ENCODE assay signal across 1 cellular context in the genomic region with DNA sequence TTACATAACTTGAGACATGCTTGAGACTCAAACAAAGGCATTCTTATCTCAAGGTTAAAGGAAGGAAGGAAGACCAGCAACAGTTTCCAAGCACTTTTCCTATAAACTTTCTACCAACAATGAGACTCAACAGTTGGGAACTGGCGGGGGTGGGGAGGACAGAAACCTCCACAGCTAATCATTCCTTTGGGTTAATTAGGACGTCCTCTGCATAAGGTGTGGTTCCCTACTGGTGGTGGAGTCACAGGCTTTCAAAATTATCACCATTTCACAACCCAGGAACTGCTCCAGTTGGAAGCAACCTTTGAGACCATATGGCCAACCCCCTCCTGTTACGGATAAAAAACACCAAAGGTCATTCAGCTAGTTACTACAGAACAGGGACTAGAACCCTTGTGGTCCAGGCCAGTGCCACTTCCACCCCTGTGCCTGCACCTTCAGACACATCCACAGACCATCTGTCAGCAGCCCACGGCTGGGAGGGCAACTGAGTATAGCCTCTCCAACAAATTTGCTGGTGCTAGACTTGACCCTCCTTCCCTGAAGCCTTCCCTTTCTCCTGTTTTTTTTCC.
TF ChIP-seq lines count a peak whose summit lies in the region.

No MANE protein-coding gene starts in this region.

TF ChIP-seq in HepG2, 621 proteins besides CTCF, POLR2A, EP300 and RAD21 (continued from another document and continues in another):
- TF ChIP-seq, protein P1, sequence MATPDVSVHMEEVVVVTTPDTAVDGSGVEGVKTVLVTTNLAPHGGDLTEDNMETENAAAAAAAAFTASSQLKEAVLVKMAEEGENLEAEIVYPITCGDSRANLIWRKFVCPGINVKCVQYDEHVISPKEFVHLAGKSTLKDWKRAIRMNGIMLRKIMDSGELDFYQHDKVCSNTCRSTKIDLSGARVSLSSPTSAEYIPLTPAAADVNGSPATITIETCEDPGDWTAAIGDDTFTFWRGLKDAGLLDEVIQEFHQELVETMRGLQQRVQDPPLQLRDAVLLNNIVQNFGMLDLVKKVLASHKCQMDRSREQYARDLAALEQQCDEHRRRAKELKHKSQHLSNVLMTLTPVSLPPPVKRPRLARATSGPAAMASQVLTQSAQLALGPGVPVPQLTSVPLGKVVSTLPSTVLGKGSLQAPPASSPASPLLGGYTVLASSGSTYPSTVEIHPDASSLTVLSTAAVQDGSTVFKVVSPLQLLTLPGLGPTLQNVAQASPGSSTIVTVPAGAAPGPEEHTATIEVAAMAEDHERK (CRISPR knock-in tag; IDR thresholded peaks at IDR 0.05; ENCODE audit: low read depth), result no peak
- no peak; the same call in 1 of the 2 replicates for TF ChIP-seq ZNF598 (CRISPR knock-in tag; IDR thresholded peaks at IDR 0.05; ENCODE audit: borderline replicate concordance)
- peak; percentile 83 for TF ChIP-seq PITX1 (CRISPR knock-in tag; IDR thresholded peaks at IDR 0.05)
- TF ChIP-seq ZNF224 (CRISPR knock-in tag; IDR thresholded peaks at IDR 0.05), result no peak
- no peak for TF ChIP-seq ZC3H13 (CRISPR knock-in tag; IDR thresholded peaks at IDR 0.05)
- TF ChIP-seq ARNTL (CRISPR knock-in tag; IDR thresholded peaks at IDR 0.05), result no peak; the same call in 1 of the 2 replicates
- no peak for TF ChIP-seq PCBP1 (IDR thresholded peaks at IDR 0.05; ENCODE audit: borderline replicate concordance, low read depth, low read length)
- TF ChIP-seq PRDM10 (CRISPR knock-in tag; IDR thresholded peaks at IDR 0.05; ENCODE audit: low read depth), result peak; percentile 51; the same call in 1 of the 2 replicates
- TF ChIP-seq NFIC (IDR thresholded peaks at IDR 0.05; ENCODE audit: low read length), result peak; percentile 53; the same call in 1 of the 2 replicates
- TF ChIP-seq ZNF607 (CRISPR knock-in tag; IDR thresholded peaks at IDR 0.05; ENCODE audit: borderline replicate concordance), result no peak
- TF ChIP-seq ZBTB49 (CRISPR knock-in tag; IDR thresholded peaks at IDR 0.05; ENCODE audit: borderline replicate concordance), result no peak
- no peak for TF ChIP-seq ZNF207 (IDR thresholded peaks at IDR 0.05; ENCODE audit: borderline replicate concordance)
- no peak for TF ChIP-seq SRSF4 (IDR thresholded peaks at IDR 0.05; ENCODE audit: low read depth, low read length, poor library complexity, severe bottlenecking)
- TF ChIP-seq ESRRA (CRISPR knock-in tag; IDR thresholded peaks at IDR 0.05; ENCODE audit: low read depth), result peak; percentile 86
- TF ChIP-seq ZNF839 (CRISPR knock-in tag; IDR thresholded peaks at IDR 0.05; ENCODE audit: borderline replicate concordance), result no peak
- no peak for TF ChIP-seq FOXK2 (IDR thresholded peaks at IDR 0.05)
- TF ChIP-seq SOX13 (IDR thresholded peaks at IDR 0.05), result no peak
- peak in 1 of 2 experiments; percentile 78; a peak in 2 of 4 replicates for TF ChIP-seq SOX13 (CRISPR knock-in tag; conservative IDR thresholded peaks at IDR 0.05 in 1 of 2, IDR thresholded peaks at IDR 0.05 in 1 of 2)
- TF ChIP-seq, protein P2, sequence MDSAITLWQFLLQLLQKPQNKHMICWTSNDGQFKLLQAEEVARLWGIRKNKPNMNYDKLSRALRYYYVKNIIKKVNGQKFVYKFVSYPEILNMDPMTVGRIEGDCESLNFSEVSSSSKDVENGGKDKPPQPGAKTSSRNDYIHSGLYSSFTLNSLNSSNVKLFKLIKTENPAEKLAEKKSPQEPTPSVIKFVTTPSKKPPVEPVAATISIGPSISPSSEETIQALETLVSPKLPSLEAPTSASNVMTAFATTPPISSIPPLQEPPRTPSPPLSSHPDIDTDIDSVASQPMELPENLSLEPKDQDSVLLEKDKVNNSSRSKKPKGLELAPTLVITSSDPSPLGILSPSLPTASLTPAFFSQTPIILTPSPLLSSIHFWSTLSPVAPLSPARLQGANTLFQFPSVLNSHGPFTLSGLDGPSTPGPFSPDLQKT (CRISPR knock-in tag; IDR thresholded peaks at IDR 0.05; ENCODE audit: borderline replicate concordance), result no peak
- 0 out of 2 replicates have a peak, but pooled peaks have one; percentile 29 for TF ChIP-seq ZNF101 (CRISPR knock-in tag; IDR thresholded peaks at IDR 0.05; ENCODE audit: borderline replicate concordance, low read depth)
- peak; percentile 53; the same call in 1 of the 2 replicates for TF ChIP-seq ZFP1 (CRISPR knock-in tag; IDR thresholded peaks at IDR 0.05)
- TF ChIP-seq, protein P3, sequence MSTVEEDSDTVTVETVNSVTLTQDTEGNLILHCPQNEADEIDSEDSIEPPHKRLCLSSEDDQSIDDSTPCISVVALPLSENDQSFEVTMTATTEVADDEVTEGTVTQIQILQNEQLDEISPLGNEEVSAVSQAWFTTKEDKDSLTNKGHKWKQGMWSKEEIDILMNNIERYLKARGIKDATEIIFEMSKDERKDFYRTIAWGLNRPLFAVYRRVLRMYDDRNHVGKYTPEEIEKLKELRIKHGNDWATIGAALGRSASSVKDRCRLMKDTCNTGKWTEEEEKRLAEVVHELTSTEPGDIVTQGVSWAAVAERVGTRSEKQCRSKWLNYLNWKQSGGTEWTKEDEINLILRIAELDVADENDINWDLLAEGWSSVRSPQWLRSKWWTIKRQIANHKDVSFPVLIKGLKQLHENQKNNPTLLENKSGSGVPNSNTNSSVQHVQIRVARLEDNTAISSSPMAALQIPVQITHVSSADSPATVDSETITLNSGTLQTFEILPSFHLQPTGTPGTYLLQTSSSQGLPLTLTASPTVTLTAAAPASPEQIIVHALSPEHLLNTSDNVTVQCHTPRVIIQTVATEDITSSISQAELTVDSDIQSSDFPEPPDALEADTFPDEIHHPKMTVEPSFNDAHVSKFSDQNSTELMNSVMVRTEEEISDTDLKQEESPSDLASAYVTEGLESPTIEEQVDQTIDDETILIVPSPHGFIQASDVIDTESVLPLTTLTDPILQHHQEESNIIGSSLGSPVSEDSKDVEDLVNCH (CRISPR knock-in tag; IDR thresholded peaks at IDR 0.05), result no peak
- TF ChIP-seq ZNF44 (CRISPR knock-in tag; IDR thresholded peaks at IDR 0.05), result no peak
- TF ChIP-seq POGZ (CRISPR knock-in tag; IDR thresholded peaks at IDR 0.05), result no peak
- TF ChIP-seq XBP1 (CRISPR knock-in tag; IDR thresholded peaks at IDR 0.05), result no peak
- TF ChIP-seq BCLAF1 (IDR thresholded peaks at IDR 0.05), result no peak
- peak; percentile 75; the same call in 1 of the 2 replicates for TF ChIP-seq RCOR2 (CRISPR knock-in tag; IDR thresholded peaks at IDR 0.05)
- no peak for TF ChIP-seq ZNF780A (CRISPR knock-in tag; IDR thresholded peaks at IDR 0.05)
- TF ChIP-seq ETV5 (CRISPR knock-in tag; IDR thresholded peaks at IDR 0.05; ENCODE audit: borderline replicate concordance), result peak; percentile 84
- peak; percentile 83 for TF ChIP-seq ZNF264 (CRISPR knock-in tag; IDR thresholded peaks at IDR 0.05)
- no peak for TF ChIP-seq ZNF781 (CRISPR knock-in tag; IDR thresholded peaks at IDR 0.05; ENCODE audit: borderline replicate concordance, not compliant biosample characterization)
- peak; percentile 32; the same call in 1 of the 2 replicates for TF ChIP-seq TSC22D2 (CRISPR knock-in tag; IDR thresholded peaks at IDR 0.05; ENCODE audit: borderline replicate concordance)
- TF ChIP-seq ZNF572 (CRISPR knock-in tag; IDR thresholded peaks at IDR 0.05), result no peak
- no peak; the same call in 1 of the 2 replicates for TF ChIP-seq ZNF430 (CRISPR knock-in tag; IDR thresholded peaks at IDR 0.05)
- peak; percentile 74 for TF ChIP-seq ELF3 (CRISPR knock-in tag; IDR thresholded peaks at IDR 0.05)
- TF ChIP-seq KLF13 (CRISPR knock-in tag; IDR thresholded peaks at IDR 0.05), result no peak
- TF ChIP-seq ZNF652 (CRISPR knock-in tag; IDR thresholded peaks at IDR 0.05; ENCODE audit: borderline replicate concordance, low read depth), result no peak
- TF ChIP-seq, protein P4, sequence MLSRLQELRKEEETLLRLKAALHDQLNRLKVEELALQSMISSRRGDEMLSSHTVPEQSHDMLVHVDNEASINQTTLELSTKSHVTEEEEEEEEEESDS (CRISPR knock-in tag; IDR thresholded peaks at IDR 0.05; ENCODE audit: borderline replicate concordance), result no peak
- 0 out of 2 replicates have a peak, but pooled peaks have one; percentile 72 for TF ChIP-seq HOXD1 (CRISPR knock-in tag; IDR thresholded peaks at IDR 0.05)
- TF ChIP-seq BRD4 (CRISPR knock-in tag; IDR thresholded peaks at IDR 0.05), result peak; percentile 63; the same call in 1 of the 2 replicates
- TF ChIP-seq HOMEZ (CRISPR knock-in tag; IDR thresholded peaks at IDR 0.05; ENCODE audit: low read depth), result peak; percentile 80; the same call in 1 of the 2 replicates
